Comparison of ENCODE assay signal across 1 cellular context in the genomic region with DNA sequence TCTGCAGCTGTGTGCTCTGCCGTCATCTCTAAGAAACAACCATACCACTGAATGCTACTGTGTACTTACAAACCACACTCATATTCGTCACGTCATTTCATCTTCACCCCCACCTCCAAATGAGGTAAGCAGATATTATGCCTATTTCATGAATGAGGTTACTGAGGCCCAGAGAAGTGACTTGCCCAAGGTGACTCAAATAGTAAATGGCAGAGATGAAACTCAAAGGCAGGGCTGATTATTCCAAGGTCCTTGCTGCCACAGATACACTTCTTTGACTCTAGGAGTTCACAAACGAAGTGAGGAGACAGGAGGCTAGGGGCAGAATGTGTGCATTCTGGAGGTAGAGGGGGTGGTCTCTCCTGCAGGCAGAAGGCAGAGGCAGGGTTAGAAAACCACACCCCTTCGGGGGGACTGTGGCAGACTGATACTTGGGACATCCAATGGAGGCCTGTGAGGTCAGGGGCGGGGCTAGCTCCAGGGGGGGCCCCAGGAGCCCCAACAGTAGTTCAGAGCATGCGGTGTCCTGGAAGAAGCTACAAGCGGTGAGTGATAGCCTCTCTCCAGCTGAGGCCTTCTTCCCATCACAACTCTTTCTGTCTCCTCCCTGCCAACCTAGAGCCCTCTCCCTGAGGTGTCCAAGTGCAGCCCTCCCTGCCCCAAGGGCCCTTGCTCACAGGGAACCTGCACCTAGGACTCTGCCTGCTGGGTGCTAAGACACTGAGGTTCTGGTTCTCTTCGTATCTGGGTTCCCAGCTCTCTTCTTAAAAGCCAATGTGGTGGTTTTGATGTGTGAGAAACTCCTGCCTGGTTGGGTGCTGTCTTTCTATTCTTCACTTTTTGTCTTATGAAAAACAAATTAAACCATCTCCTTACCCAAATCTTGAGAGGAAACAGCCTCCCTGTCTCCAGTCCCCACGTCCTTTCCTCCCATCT.
TF ChIP-seq lines count a peak whose summit lies in the region.

No MANE protein-coding gene starts in this region.

TF ChIP-seq in A549, 52 proteins besides CTCF, POLR2A, EP300 and RAD21 (continued from another document):
- TF ChIP-seq CHD2 (IDR thresholded peaks at IDR 0.05; ENCODE audit: low read length, partially characterized antibody) (no peak), ZC3H11A (IDR thresholded peaks at IDR 0.05) (no peak), GATA3 (IDR thresholded peaks at IDR 0.05; ENCODE audit: borderline replicate concordance) (no peak), MYC (IDR thresholded peaks at IDR 0.05; ENCODE audit: borderline replicate concordance, low read length) (no peak), BHLHE40 (IDR thresholded peaks at IDR 0.05; ENCODE audit: low read depth, low read length) (no peak), PHF8 (IDR thresholded peaks at IDR 0.05; ENCODE audit: borderline replicate concordance, low read depth) (no peak), NPAS2 (CRISPR knock-in tag; IDR thresholded peaks at IDR 0.05; ENCODE audit: borderline replicate concordance) (no peak), HOXB13 (CRISPR knock-in tag; IDR thresholded peaks at IDR 0.05; ENCODE audit: low read depth) (no peak), ZSCAN20 (CRISPR knock-in tag; IDR thresholded peaks at IDR 0.05) (no peak), SREBF2 (IDR thresholded peaks at IDR 0.05) (no peak), KDM5A (IDR thresholded peaks at IDR 0.05) (no peak)
- TF ChIP-seq, protein P1, sequence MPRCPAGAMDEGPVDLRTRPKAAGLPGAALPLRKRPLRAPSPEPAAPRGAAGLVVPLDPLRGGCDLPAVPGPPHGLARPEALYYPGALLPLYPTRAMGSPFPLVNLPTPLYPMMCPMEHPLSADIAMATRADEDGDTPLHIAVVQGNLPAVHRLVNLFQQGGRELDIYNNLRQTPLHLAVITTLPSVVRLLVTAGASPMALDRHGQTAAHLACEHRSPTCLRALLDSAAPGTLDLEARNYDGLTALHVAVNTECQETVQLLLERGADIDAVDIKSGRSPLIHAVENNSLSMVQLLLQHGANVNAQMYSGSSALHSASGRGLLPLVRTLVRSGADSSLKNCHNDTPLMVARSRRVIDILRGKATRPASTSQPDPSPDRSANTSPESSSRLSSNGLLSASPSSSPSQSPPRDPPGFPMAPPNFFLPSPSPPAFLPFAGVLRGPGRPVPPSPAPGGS (IDR thresholded peaks at IDR 0.05), result no peak
